Comparison of ENCODE assay signal across 21 cellular contexts in genomic region chr3:128349963-128350599, GRCh38.
DNase-seq lines count a peak whose midpoint lies in the region; ATAC-seq and TF ChIP-seq lines count a peak whose summit lies in the region.
"Had no signal": no experiment of that assay in that cellular context is flagged by ENCODE, and none has a peak within 500 bp of the region (broad histone marks: within the 10 kb centered on the region; RNA-seq: fewer than 3 reads in every experiment).

No MANE protein-coding gene starts in this region.

- intact Hi-C loops in psoas muscle (cut with DNase I), result no loop called here

- peak overlapping the region; percentile 98 for H3K27ac ChIP-seq in 22Rv1
- peak overlapping the region; percentile 46 for H3K27ac ChIP-seq in psoas muscle
- H3K27ac ChIP-seq: parathyroid adenoma had no signal

- WGBS in psoas muscle, 3 donors, result 59 to 75% (median 60%) methylated on average over 12 of the region's 12 CpGs

- TF ChIP-seq CTCF in 22Rv1 (IDR thresholded peaks at IDR 0.05) (no peak), glutamatergic neuron (IDR thresholded peaks at IDR 0.05; ENCODE audit: partially characterized antibody, unreplicated experiment) (no peak), psoas muscle (IDR thresholded peaks at IDR 0.05) (no peak)

- no peaks in the 10 kb centered on the region for H3K36me3 ChIP-seq in psoas muscle (ENCODE audit: insufficient read depth in 1 of 2, low read depth in 1 of 2)

- no peaks in the 10 kb centered on the region for H3K27me3 ChIP-seq in psoas muscle (ENCODE audit: insufficient read depth in 3 of 3, low read length in 2 of 3)

- ATAC-seq in psoas muscle, result peak; percentile 70 to 91 (median 87)
- ATAC-seq in stimulated activated memory B cell treated with anti-CD40 and anti-IgM and Interleukin-4, amounts not matched to agents 10 μg/mL and 1 μg/mL and 100 μg/mL, for 72 hours, result no peak
- ATAC-seq in GM18511 (IDR thresholded peaks at IDR 0.05; ENCODE audit: unreplicated experiment), result no peak
- ATAC-seq: activated naive CD8-positive, alpha-beta T cell treated with anti-CD3 and anti-CD28 coated beads, Interleukin-2, amount 50 U/mL, for 24 hours; activated T-cell treated with anti-CD3 and anti-CD28 coated beads, Interleukin-2, amount 50 U/mL, for 4 hours; stimulated activated naive CD8-positive, alpha-beta T cell treated with anti-CD3 and anti-CD28 coated beads, Interleukin-15, Interleukin-2, amounts not matched to agents 100 U/mL and 50 U/mL, for 24 hours had no signal

- H3K27me3 Mint-ChIP-seq in glutamatergic neuron (ENCODE audit: unreplicated experiment), result peaks cover 3% of the 10 kb centered on the region
- no peaks in the 10 kb centered on the region for H3K27me3 Mint-ChIP-seq in stimulated activated memory B cell treated with anti-CD40 and anti-IgM and Interleukin-4, amounts not matched to agents 10 μg/mL and 1 μg/mL and 100 μg/mL, for 72 hours
- H3K27me3 Mint-ChIP-seq: activated B cell treated with CpG ODN at 0.5 μM for 24 hours; activated naive CD8-positive, alpha-beta T cell treated with anti-CD3 and anti-CD28 coated beads, Interleukin-2, amount 50 U/mL, for 24 hours; B cell had no signal

- peak; percentile 80 for DNase-seq in NCI-H2029 (lab: John Stamatoyannopoulos, UW)
- peak; percentile 6 for DNase-seq in glutamatergic neuron
- DNase-seq in psoas muscle, result peak in 1 of 2 donors; percentile 63
- no peak for DNase-seq in ecto neural progenitor cell (ENCODE audit: low spot score)
- no peak for DNase-seq in NCI-H1694 (lab: John Stamatoyannopoulos, UW)
- DNase-seq: activated B cell treated with CpG ODN at 0.5 μM for 24 hours; activated CD4-positive, alpha-beta T cell treated with anti-CD3 and anti-CD28 coated beads, Interleukin-2, amount 50 U/mL, for 1 hour; activated naive CD8-positive, alpha-beta T cell treated with anti-CD3 and anti-CD28 coated beads, Interleukin-2, amount 50 U/mL, for 24 hours; activated T-cell treated with anti-CD3 and anti-CD28 coated beads, Interleukin-2, amount 50 U/mL, for 4 hours; cerebellar nuclear complex; DMS153; H7; IMR-90; NCI-H1105; NK-92 treated with Interleukin-12 subunit alpha and Interleukin-12 subunit beta, amount 100 ng/mL, for 24 hours; stimulated activated naive CD8-positive, alpha-beta T cell treated with anti-CD3 and anti-CD28 coated beads, Interleukin-15, Interleukin-2, amounts not matched to agents 100 U/mL and 50 U/mL, for 24 hours had no signal

- no peaks in the 10 kb centered on the region for H3K9me3 ChIP-seq in psoas muscle

- no peak overlapping the region for H3K4me3 ChIP-seq in psoas muscle

- peaks cover 10% of the 10 kb centered on the region for H3K4me1 ChIP-seq in psoas muscle
- H3K4me1 ChIP-seq: parathyroid adenoma had no signal

- H3K27ac Mint-ChIP-seq in glutamatergic neuron (ENCODE audit: unreplicated experiment), result no peak overlapping the region
- H3K27ac Mint-ChIP-seq in stimulated activated memory B cell treated with anti-CD40 and anti-IgM and Interleukin-4, amounts not matched to agents 10 μg/mL and 1 μg/mL and 100 μg/mL, for 72 hours, result no peak overlapping the region
- H3K27ac Mint-ChIP-seq: activated B cell treated with CpG ODN at 0.5 μM for 24 hours; activated naive CD8-positive, alpha-beta T cell treated with anti-CD3 and anti-CD28 coated beads, Interleukin-2, amount 50 U/mL, for 24 hours; B cell had no signal

- peaks cover 18% of the 10 kb centered on the region for H3K4me1 Mint-ChIP-seq in glutamatergic neuron (ENCODE audit: low read depth, unreplicated experiment)
- peaks cover 28% of the 10 kb centered on the region for H3K4me1 Mint-ChIP-seq in stimulated activated memory B cell treated with anti-CD40 and anti-IgM and Interleukin-4, amounts not matched to agents 10 μg/mL and 1 μg/mL and 100 μg/mL, for 72 hours

- H3K36me3 Mint-ChIP-seq in glutamatergic neuron (ENCODE audit: unreplicated experiment), result peaks cover 5% of the 10 kb centered on the region
- H3K36me3 Mint-ChIP-seq in stimulated activated memory B cell treated with anti-CD40 and anti-IgM and Interleukin-4, amounts not matched to agents 10 μg/mL and 1 μg/mL and 100 μg/mL, for 72 hours, result peaks cover 23% of the 10 kb centered on the region

- no peak overlapping the region for H3K4me3 Mint-ChIP-seq in glutamatergic neuron (ENCODE audit: unreplicated experiment)
- no peak overlapping the region for H3K4me3 Mint-ChIP-seq in stimulated activated memory B cell treated with anti-CD40 and anti-IgM and Interleukin-4, amounts not matched to agents 10 μg/mL and 1 μg/mL and 100 μg/mL, for 72 hours
- H3K4me3 Mint-ChIP-seq: activated B cell treated with CpG ODN at 0.5 μM for 24 hours; activated naive CD8-positive, alpha-beta T cell treated with anti-CD3 and anti-CD28 coated beads, Interleukin-2, amount 50 U/mL, for 24 hours; activated T-cell treated with anti-CD3 and anti-CD28 coated beads, Interleukin-2, amount 50 U/mL, for 4 hours; B cell had no signal

- peaks cover 3% of the 10 kb centered on the region for H3K9me3 Mint-ChIP-seq in glutamatergic neuron (ENCODE audit: unreplicated experiment)
- H3K9me3 Mint-ChIP-seq in stimulated activated memory B cell treated with anti-CD40 and anti-IgM and Interleukin-4, amounts not matched to agents 10 μg/mL and 1 μg/mL and 100 μg/mL, for 72 hours, result no peaks in the 10 kb centered on the region
- H3K9me3 Mint-ChIP-seq: activated B cell treated with CpG ODN at 0.5 μM for 24 hours; activated naive CD8-positive, alpha-beta T cell treated with anti-CD3 and anti-CD28 coated beads, Interleukin-2, amount 50 U/mL, for 24 hours; activated T-cell treated with anti-CD3 and anti-CD28 coated beads, Interleukin-2, amount 50 U/mL, for 4 hours had no signal

Comparison
In these comparisons a context has a peak if more than half of its experiments do, and no peak if none do; other contexts are left out.
1. DNase-seq: peak in NCI-H2029 (single experiment) and glutamatergic neuron (single experiment); none in ecto neural progenitor cell (single experiment) and NCI-H1694 (single experiment).
2. ATAC-seq: peak in psoas muscle (4 of 4); none in stimulated activated memory B cell treated with anti-CD40 and anti-IgM and Interleukin-4, amounts not matched to agents 10 μg/mL and 1 μg/mL and 100 μg/mL, for 72 hours (single experiment) and GM18511 (single experiment).